In genomic region chr14:88189040-88189839, GRCh38 we compare ENCODE assay signal across 7 cellular contexts.
A peak's percentile ranks its signal among the peaks of the same experiment; 100 is the strongest.
DNase-seq lines count a peak whose midpoint lies in the region; ATAC-seq, FAIRE-seq and TF ChIP-seq lines count a peak whose summit lies in the region.

No MANE protein-coding gene starts in this region.

- in situ Hi-C loops in astrocyte of the spinal cord (cut with HindIII; ENCODE audit: low sequenced_read_pairs): no loop called here
- in situ Hi-C loops in gastrocnemius medialis (cut with MboI; ENCODE audit: low sequenced_read_pairs in 4 of 4): no loop called here

- H3K36me3 ChIP-seq in MG63: no peaks in the 10 kb centered on the region
- H3K36me3 ChIP-seq in gastrocnemius medialis: no peaks in the 10 kb centered on the region

- peaks cover 0 to 3% of the 10 kb centered on the region in 2 donors for H3K4me1 ChIP-seq in gastrocnemius medialis

- TF ChIP-seq CTCF in GM10248 (IDR thresholded peaks at IDR 0.05; ENCODE audit: control extremely low read depth, extremely low read depth, low read depth, missing control alignments) (peak; percentile 70), astrocyte of the spinal cord (IDR thresholded peaks at IDR 0.05; ENCODE audit: low read depth, low read length) (peak; percentile 69), gastrocnemius medialis (IDR thresholded peaks at IDR 0.05 in 4 of 5, conservative IDR thresholded peaks at IDR 0.05 in 1 of 5) (peak in 1 of 5 experiments; percentile 47)

- intact Hi-C loops in gastrocnemius medialis (cut with DNase I; ENCODE audit: low total_unique reads): no loop called here

- H3K9me3 ChIP-seq in MG63: no peaks in the 10 kb centered on the region
- no peaks in the 10 kb centered on the region for H3K9me3 ChIP-seq in gastrocnemius medialis

- H3K4me3 ChIP-seq in MG63 (no peak overlapping the region), astrocyte of the spinal cord (ENCODE audit: low read depth, low read length) (no peak overlapping the region), gastrocnemius medialis (peak overlapping the region in 2 of 4 donors; percentile 19 to 29)

- TF ChIP-seq POLR2A in H54 (IDR thresholded peaks at IDR 0.05; ENCODE audit: low read depth, low read length) (no peak), gastrocnemius medialis (IDR thresholded peaks at IDR 0.05) (no peak)

- peak; percentile 62 to 75 for ATAC-seq in gastrocnemius medialis

- peak; percentile 58 for DNase-seq in GM10248 (ENCODE audit: extremely low spot score)
- peak; percentile 36 for DNase-seq in H54 (ENCODE audit: insufficient read length, low spot score)
- peak; percentile 42 for DNase-seq in MG63
- peak; percentile 79 to 87 for DNase-seq in SHP77 (lab: John Stamatoyannopoulos, UW)
- peak; percentile 74 for DNase-seq in astrocyte of the spinal cord (ENCODE audit: low read depth, low spot score)
- peak; percentile 57 for DNase-seq in iPS DF 19.7 (ENCODE audit: low read depth, low spot score)
- DNase-seq in gastrocnemius medialis: peak; percentile 9 to 25

- POLR2A ChIA-PET in GM10248 (lab: Yijun Ruan, JAX): no interaction called here

- CTCF ChIA-PET in GM10248 (lab: Yijun Ruan, JAX): interaction anchor here (0.7 to 5.6 kb wide), 43 partner anchors 10 to 818 kb away, joined by 3 to 52 read pairs (median 5); partner anchors contain the start of genes GPR65 and SPATA7

- H3K27me3 ChIP-seq in MG63 (no peaks in the 10 kb centered on the region), gastrocnemius medialis (no peaks in the 10 kb centered on the region)

- FAIRE-seq in H54 (lab: Jason Lieb, UNC): peak; percentile 77

- no peak overlapping the region for H3K27ac ChIP-seq in gastrocnemius medialis

Comparison
In these comparisons a context has a peak if more than half of its experiments do, and no peak if none do; other contexts are left out.
1. DNase-seq: peak in every context shown above with its lines; median percentile 83 in SHP77; 74 in astrocyte of the spinal cord; 58 in GM10248; 57 in iPS DF 19.7; 42 in MG63; 36 in H54; 17 in gastrocnemius medialis.